ENCODE assay signal across 35 cellular contexts in the genomic region with DNA sequence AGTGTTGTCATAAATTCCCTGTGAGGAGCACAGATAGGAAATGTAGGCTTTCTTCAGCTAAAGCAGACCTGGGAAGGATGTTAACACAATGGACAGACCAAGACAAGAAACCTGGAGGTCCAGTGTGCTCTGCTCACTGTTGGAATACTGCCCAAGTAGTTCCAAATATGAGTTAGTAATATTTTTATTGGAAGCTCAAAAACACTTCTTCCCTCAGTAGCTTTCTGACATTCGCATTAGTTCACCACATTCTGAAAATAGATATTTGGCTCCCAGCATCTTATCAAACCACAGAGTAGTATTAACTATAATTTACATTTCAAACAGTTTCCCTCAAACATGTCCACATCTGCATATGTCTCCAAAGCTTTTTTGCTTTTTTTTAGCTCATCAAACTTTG.
DNase-seq lines count a peak whose midpoint lies in the region; ATAC-seq and TF ChIP-seq lines count a peak whose summit lies in the region.
"Had no signal": no experiment of that assay in that cellular context is flagged by ENCODE, and none has a peak within 500 bp of the region (broad histone marks: within the 10 kb centered on the region; RNA-seq: fewer than 3 reads in every experiment).

No MANE protein-coding gene starts in this region.

- H3K27me3 ChIP-seq in ACC112 (ENCODE audit: insufficient read depth, low read length) (no peaks in the 10 kb centered on the region), dorsolateral prefrontal cortex (no peaks in the 10 kb centered on the region)
- H3K27me3 ChIP-seq: gastrocnemius medialis, pancreas, spleen, uterus had no signal

- no peak overlapping the region for H3K4me3 Mint-ChIP-seq in neural crest cell
- H3K4me3 Mint-ChIP-seq: B cell; CD8-positive, alpha-beta memory T cell; central memory CD8-positive, alpha-beta T cell; nephron progenitor cell; stimulated activated naive CD8-positive, alpha-beta T cell treated with anti-CD3 and anti-CD28 coated beads, Interleukin-15, Interleukin-2, amounts not matched to agents 100 ng/mL and 50 ng/mL, for 24 hours had no signal

- intact Hi-C loops in dorsolateral prefrontal cortex (cut with DNase I), result no loop called here

- no peaks in the 10 kb centered on the region for H3K9me3 Mint-ChIP-seq in neural crest cell
- H3K9me3 Mint-ChIP-seq: activated naive CD4-positive, alpha-beta T cell treated with anti-CD3 and anti-CD28 coated beads, Interleukin-2, amount 50 U/mL, for 72 hours; activated T-helper 2 cell treated with anti-CD3 and anti-CD28 coated beads, Interferon-gamma antibody, Interleukin-2, Interleukin-4, amounts not matched to agents 10 μg/mL and 5 μg/mL and 100 μg/mL, durations not matched to agents 14 hours and 24 hours and 36 hours; CD8-positive, alpha-beta memory T cell; central memory CD8-positive, alpha-beta T cell; stimulated activated naive CD8-positive, alpha-beta T cell treated with anti-CD3 and anti-CD28 coated beads, Interleukin-15, Interleukin-2, amounts not matched to agents 100 ng/mL and 50 ng/mL, for 24 hours had no signal

- TF ChIP-seq CTCF in dorsolateral prefrontal cortex (IDR thresholded peaks at IDR 0.05 in 54 of 56, conservative IDR thresholded peaks at IDR 0.05 in 2 of 56; ENCODE audit: low read depth in 1 of 56, partially characterized antibody in 56 of 56) (no peak), neural crest cell (conservative IDR thresholded peaks at IDR 0.05) (no peak)

- ATAC-seq in GM18909 (IDR thresholded peaks at IDR 0.05; ENCODE audit: poor library complexity, unreplicated experiment), result no peak
- ATAC-seq: activated naive CD4-positive, alpha-beta T cell treated with anti-CD3 and anti-CD28 coated beads, Interleukin-2, amount 50 U/mL, for 72 hours; esophagus mucosa; pancreas had no signal

- DNase-seq in M059J (ENCODE audit: low read depth), result peak; percentile 33
- no peak for DNase-seq in dorsolateral prefrontal cortex
- no peak for DNase-seq in neural crest cell (ENCODE audit: low read depth, low spot score)
- no peak for DNase-seq in G401 (ENCODE audit: low spot score)
- DNase-seq in activated CD4-positive, alpha-beta T cell treated with anti-CD3 and anti-CD28 coated beads for 48 hours, result no peak
- DNase-seq in HUDEP-2 (lab: John Stamatoyannopoulos, UW; ENCODE audit: unreplicated experiment in 76 of 76), result no peak
- DNase-seq: activated CD4-positive, alpha-beta T cell treated with anti-CD3 and anti-CD28 coated beads for 4 hours; CD8-positive, alpha-beta memory T cell; dermis blood vessel endothelial cell; gastrocnemius medialis; kidney glomerular epithelial cell; NCI-H1092 treated with DMSO at 0.1 percent for 48 hours; NCI-H187; NCI-H2171 treated with DMSO at 0.1 percent for 48 hours; NCI-H510A; nephron progenitor cell; pancreas; retina; SIG-M5; spleen; stimulated activated CD4-positive, alpha-beta T cell treated with anti-CD3 and anti-CD28 coated beads, Interleukin-2, amount 100 ng/mL, for 24 hours; stimulated activated CD8-positive, alpha-beta memory T cell treated with anti-CD3 and anti-CD28 coated beads, Interleukin-4, amount 100 ng/mL, for 48 hours; SW 1271; uterus had no signal

- no peaks in the 10 kb centered on the region for H3K36me3 ChIP-seq in ACC112 (ENCODE audit: insufficient read depth, low read length)
- H3K36me3 ChIP-seq: gastrocnemius medialis, pancreas, spleen, uterus had no signal

- peak overlapping the region; percentile 83 for H2AFZ ChIP-seq in ACC112 (ENCODE audit: low read length, unreplicated experiment)

- H3K27ac Mint-ChIP-seq in neural crest cell (ENCODE audit: unreplicated experiment), result peak overlapping the region; percentile 46
- H3K27ac Mint-ChIP-seq: activated naive CD4-positive, alpha-beta T cell treated with anti-CD3 and anti-CD28 coated beads, Interleukin-2, amount 50 U/mL, for 72 hours; activated T-helper 2 cell treated with anti-CD3 and anti-CD28 coated beads, Interferon-gamma antibody, Interleukin-2, Interleukin-4, amounts not matched to agents 10 μg/mL and 5 μg/mL and 100 μg/mL, durations not matched to agents 14 hours and 24 hours and 36 hours; B cell; CD8-positive, alpha-beta memory T cell; stimulated activated naive CD8-positive, alpha-beta T cell treated with anti-CD3 and anti-CD28 coated beads, Interleukin-15, Interleukin-2, amounts not matched to agents 100 ng/mL and 50 ng/mL, for 24 hours had no signal

- H3K27ac ChIP-seq in ACC112 (ENCODE audit: low read depth, low read length) (peak overlapping the region; percentile 91), dorsolateral prefrontal cortex (peak overlapping the region in 47 of 59 donors; percentile 5 to 94 (median 90))
- H3K27ac ChIP-seq: pancreas, spleen, VCaP had no signal

- no peaks in the 10 kb centered on the region for H3K27me3 Mint-ChIP-seq in neural crest cell (ENCODE audit: low read depth)
- H3K27me3 Mint-ChIP-seq: B cell; stimulated activated naive CD8-positive, alpha-beta T cell treated with anti-CD3 and anti-CD28 coated beads, Interleukin-15, Interleukin-2, amounts not matched to agents 100 ng/mL and 50 ng/mL, for 24 hours had no signal

- H3K79me2 ChIP-seq in ACC112 (ENCODE audit: control insufficient read depth, insufficient read depth, low read length, unreplicated experiment), result no peaks in the 10 kb centered on the region

- H3K36me3 Mint-ChIP-seq in neural crest cell (ENCODE audit: low read depth), result peaks cover 10% of the 10 kb centered on the region
- H3K36me3 Mint-ChIP-seq: activated naive CD4-positive, alpha-beta T cell treated with anti-CD3 and anti-CD28 coated beads, Interleukin-2, amount 50 U/mL, for 72 hours; CD8-positive, alpha-beta memory T cell had no signal

- H3K4me1 Mint-ChIP-seq in neural crest cell, result peaks cover 39% of the 10 kb centered on the region
- H3K4me1 Mint-ChIP-seq: B cell; CD8-positive, alpha-beta memory T cell; central memory CD8-positive, alpha-beta T cell had no signal

- H3K4me3 ChIP-seq in ACC112 (ENCODE audit: low read depth, low read length) (peak overlapping the region; percentile 49), dorsolateral prefrontal cortex (no peak overlapping the region)
- H3K4me3 ChIP-seq: gastrocnemius medialis, HAP-1, lung, pancreas, spleen, uterus had no signal

- in situ Hi-C loops in G401 (cut with HindIII; ENCODE audit: low sequenced_read_pairs), result no loop called here

- H3K4me1 ChIP-seq in ACC112 (ENCODE audit: control insufficient read depth, insufficient read depth, low read length, unreplicated experiment), result peaks cover 33% of the 10 kb centered on the region
- H3K4me1 ChIP-seq: pancreas, spleen, uterus had no signal
